In the genomic region with DNA sequence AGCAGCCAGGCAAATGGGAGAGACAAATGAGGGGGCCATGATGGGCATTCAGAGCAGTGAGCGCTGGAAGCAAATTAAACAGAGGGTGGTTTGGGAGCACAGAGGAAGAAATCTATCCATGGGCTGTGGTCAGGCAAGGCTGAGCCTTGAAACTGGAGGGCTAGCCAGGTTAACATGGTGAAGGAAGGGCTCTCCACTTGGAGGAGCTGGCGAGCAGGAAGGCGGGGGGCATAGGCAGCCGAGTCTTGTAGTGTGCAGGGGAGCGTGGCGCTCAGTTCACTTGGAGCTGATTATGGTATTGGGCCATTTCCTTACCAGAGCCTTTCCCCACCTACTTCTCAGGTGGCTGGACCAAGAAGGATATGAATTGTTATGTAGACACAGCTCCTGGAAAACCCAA, we compare ENCODE assay signal across 22 cellular contexts.
"Had no signal": no experiment of that assay in that cellular context is flagged by ENCODE, and none has a peak within 500 bp of the region (broad histone marks: within the 10 kb centered on the region; RNA-seq: fewer than 3 reads in every experiment).

No MANE protein-coding gene starts in this region.

- H3K27me3 ChIP-seq: heart left ventricle, neutrophil, ovary, uterus had no signal

- H3K4me3 Mint-ChIP-seq: activated B cell treated with CpG ODN at 0.5 μM for 24 hours; activated CD4-positive, alpha-beta T cell treated with anti-CD3 and anti-CD28 coated beads for 36 hours; activated T-cell treated with anti-CD3 and anti-CD28 coated beads, Interleukin-2, amount 50 U/mL, for 24 hours; activated T-helper 17 cell treated with anti-CD3 and anti-CD28 coated beads, Interleukin-2, amount 50 U/mL, for 72 hours; brain; immature natural killer cell; naive thymus-derived CD8-positive, alpha-beta T cell; stimulated activated memory B cell treated with anti-CD40 and anti-IgM and Interleukin-4, amounts not matched to agents 10 μg/mL and 1 μg/mL and 100 μg/mL, for 72 hours had no signal

- H3K4me1 ChIP-seq: uterus had no signal

- H3K36me3 ChIP-seq: heart left ventricle, left ventricle myocardium inferior, neutrophil, ovary, uterus had no signal

- H3K4me1 Mint-ChIP-seq: immature natural killer cell had no signal

- H3K27me3 Mint-ChIP-seq: activated B cell treated with CpG ODN at 0.5 μM for 24 hours; activated CD4-positive, alpha-beta T cell treated with anti-CD3 and anti-CD28 coated beads for 36 hours; activated T-cell treated with anti-CD3 and anti-CD28 coated beads, Interleukin-2, amount 50 U/mL, for 24 hours; activated T-helper 17 cell treated with anti-CD3 and anti-CD28 coated beads, Interleukin-2, amount 50 U/mL, for 72 hours; brain; naive thymus-derived CD8-positive, alpha-beta T cell; stimulated activated memory B cell treated with anti-CD40 and anti-IgM and Interleukin-4, amounts not matched to agents 10 μg/mL and 1 μg/mL and 100 μg/mL, for 72 hours had no signal

- ATAC-seq: activated CD4-positive, alpha-beta T cell treated with anti-CD3 and anti-CD28 coated beads for 36 hours; activated naive CD4-positive, alpha-beta T cell treated with anti-CD3 and anti-CD28 coated beads, Interleukin-2, amount 50 U/mL, for 72 hours; activated T-helper 17 cell treated with anti-CD3 and anti-CD28 coated beads, Interleukin-2, amount 50 U/mL, for 72 hours; heart left ventricle; naive thymus-derived CD8-positive, alpha-beta T cell; sciatic nerve; stimulated activated memory B cell treated with anti-CD40 and anti-IgM and Interleukin-4, amounts not matched to agents 10 μg/mL and 1 μg/mL and 100 μg/mL, for 72 hours had no signal

- H3K4me3 ChIP-seq: heart left ventricle, left ventricle myocardium inferior, ovary, uterus had no signal

- H3K27ac ChIP-seq: heart left ventricle, left ventricle myocardium inferior, neutrophil, ovary, uterus had no signal

- DNase-seq: activated B cell treated with CpG ODN at 0.5 μM for 24 hours; activated CD4-positive, alpha-beta T cell treated with anti-CD3 and anti-CD28 coated beads for 36 hours; activated CD4-positive, alpha-beta T cell treated with anti-CD3 and anti-CD28 coated beads, Interleukin-2, amount 50 U/mL, for 4 hours; activated CD8-positive, alpha-beta memory T cell treated with anti-CD3 and anti-CD28 coated beads for 24 hours; activated CD8-positive, alpha-beta memory T cell treated with anti-CD3 and anti-CD28 coated beads, Interleukin-2, amount 50 U/mL, for 4 hours; activated T-cell treated with anti-CD3 and anti-CD28 coated beads, Interleukin-2, amount 50 U/mL, for 24 hours; aorta; heart left ventricle; immature natural killer cell; left ventricle myocardium inferior; naive thymus-derived CD8-positive, alpha-beta T cell; ovary; small intestine; stimulated activated CD4-positive, alpha-beta T cell treated with anti-CD3 and anti-CD28 coated beads, Interleukin-2, amount 100 ng/mL, for 24 hours; trophoblast cell; uterus had no signal

- H3K36me3 Mint-ChIP-seq: activated naive CD4-positive, alpha-beta T cell treated with anti-CD3 and anti-CD28 coated beads, Interleukin-2, amount 50 U/mL, for 72 hours; brain had no signal

- H3K9me3 Mint-ChIP-seq: activated B cell treated with CpG ODN at 0.5 μM for 24 hours; activated naive CD4-positive, alpha-beta T cell treated with anti-CD3 and anti-CD28 coated beads, Interleukin-2, amount 50 U/mL, for 72 hours; activated T-cell treated with anti-CD3 and anti-CD28 coated beads, Interleukin-2, amount 50 U/mL, for 24 hours; activated T-helper 17 cell treated with anti-CD3 and anti-CD28 coated beads, Interleukin-2, amount 50 U/mL, for 72 hours; brain; naive thymus-derived CD8-positive, alpha-beta T cell had no signal

- H3K9me3 ChIP-seq: heart left ventricle, left ventricle myocardium inferior, neutrophil, ovary, uterus had no signal

- H3K27ac Mint-ChIP-seq: activated B cell treated with CpG ODN at 0.5 μM for 24 hours; activated CD4-positive, alpha-beta T cell treated with anti-CD3 and anti-CD28 coated beads for 36 hours; activated naive CD4-positive, alpha-beta T cell treated with anti-CD3 and anti-CD28 coated beads, Interleukin-2, amount 50 U/mL, for 72 hours; activated T-cell treated with anti-CD3 and anti-CD28 coated beads, Interleukin-2, amount 50 U/mL, for 24 hours; activated T-helper 17 cell treated with anti-CD3 and anti-CD28 coated beads, Interleukin-2, amount 50 U/mL, for 72 hours; immature natural killer cell; stimulated activated memory B cell treated with anti-CD40 and anti-IgM and Interleukin-4, amounts not matched to agents 10 μg/mL and 1 μg/mL and 100 μg/mL, for 72 hours had no signal
